ENCODE assay signal across 7 cellular contexts in genomic region chr6:159470400-159470799, GRCh38.
"Had no signal": no experiment of that assay in that cellular context is flagged by ENCODE, and none has a peak within 500 bp of the region (broad histone marks: within the 10 kb centered on the region; RNA-seq: fewer than 3 reads in every experiment).

No MANE protein-coding gene starts in this region.

- FAIRE-seq: HTR-8/SVneo had no signal

- H3K9ac ChIP-seq: GM23248 had no signal

- ATAC-seq: HCT116 had no signal

- H3K9me3 ChIP-seq: HAP-1 had no signal

- H2AFZ ChIP-seq: GM23248 had no signal

- H3K4me1 ChIP-seq: HAP-1 had no signal

- H3K4me3 ChIP-seq: GM23248, HAP-1 had no signal

- DNase-seq: GM23248, GOT3, H7, HFFc6 had no signal

- H3K27ac ChIP-seq: GM23248 had no signal

- H3K36me3 ChIP-seq: HAP-1 had no signal
